Comparison of ENCODE assay signal across 25 cellular contexts in the genomic region with DNA sequence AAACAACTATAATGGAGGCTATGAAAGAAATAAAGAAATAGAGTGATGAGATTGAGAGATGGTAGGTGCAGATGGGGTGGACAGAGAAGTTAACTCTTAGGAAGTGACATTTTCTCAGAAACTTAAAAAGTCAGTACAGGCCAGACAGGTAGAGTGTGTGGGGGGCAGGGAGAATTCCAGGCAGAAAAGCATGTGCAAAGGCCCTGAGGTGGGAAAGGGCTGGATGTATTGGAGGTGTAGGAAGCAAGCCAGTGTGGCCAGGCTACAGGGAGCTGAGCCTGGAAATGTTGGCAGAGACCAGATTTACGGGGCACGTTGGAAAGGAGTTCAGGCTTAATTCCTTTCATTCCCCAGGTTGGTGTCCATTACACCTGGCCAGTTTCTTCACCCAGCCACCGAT.
"Had no signal": no experiment of that assay in that cellular context is flagged by ENCODE, and none has a peak within 500 bp of the region (broad histone marks: within the 10 kb centered on the region; RNA-seq: fewer than 3 reads in every experiment).

No MANE protein-coding gene starts in this region.

- H3K27me3 ChIP-seq: adrenal gland, breast epithelium, Peyer's patch had no signal

- DNase-seq: activated CD4-positive, alpha-beta T cell treated with anti-CD3 and anti-CD28 coated beads for 48 hours; activated CD4-positive, alpha-beta T cell treated with anti-CD3 and anti-CD28 coated beads, Interleukin-2, amount 50 U/mL, for 48 hours; activated naive CD4-positive, alpha-beta T cell treated with anti-CD3 and anti-CD28 coated beads, Interleukin-2, amount 50 U/mL, for 16 hours; activated naive CD8-positive, alpha-beta T cell treated with anti-CD3 and anti-CD28 coated beads, Interleukin-2, amount 10 ng/mL, durations not matched to agents 7 days and 5 days; activated T-cell treated with anti-CD3 and anti-CD28 coated beads for 4 hours; activated T-cell treated with anti-CD3 and anti-CD28 coated beads, Interleukin-2, amount 50 U/mL, for 72 hours; adrenal gland; anterior cingulate cortex; central memory CD4-positive, alpha-beta T cell; MG63; NCI-H1930; NCI-H2171; NCI-H226; NK-92 treated with Interleukin-12 subunit alpha and Interleukin-12 subunit beta, amount 100 ng/mL, for 24 hours; OCI-M1; Peyer's patch; Right ventricle myocardium superior; SJCRH30; SK-N-SH; T-helper 1 cell had no signal

- H3K9me3 Mint-ChIP-seq: activated naive CD8-positive, alpha-beta T cell treated with anti-CD3 and anti-CD28 coated beads, Interleukin-2, amount 10 ng/mL, durations not matched to agents 7 days and 5 days; activated T-cell treated with anti-CD3 and anti-CD28 coated beads, Interleukin-2, amount 50 U/mL, for 72 hours; activated T-helper 2 cell treated with anti-CD3 and anti-CD28 coated beads, Interferon-gamma antibody, Interleukin-2, Interleukin-4, amounts not matched to agents 10 μg/mL and 5 μg/mL and 100 μg/mL, durations not matched to agents 14 hours and 24 hours and 36 hours had no signal

- H3K4me1 Mint-ChIP-seq: activated naive CD8-positive, alpha-beta T cell treated with anti-CD3 and anti-CD28 coated beads, Interleukin-2, amount 10 ng/mL, durations not matched to agents 7 days and 5 days had no signal

- H3K36me3 Mint-ChIP-seq: activated naive CD8-positive, alpha-beta T cell treated with anti-CD3 and anti-CD28 coated beads, Interleukin-2, amount 10 ng/mL, durations not matched to agents 7 days and 5 days had no signal

- H3K9me3 ChIP-seq: adrenal gland, MG63, Peyer's patch, SJCRH30, SK-N-SH had no signal

- ATAC-seq: activated CD4-positive, CD25-positive, alpha-beta regulatory T cell treated with anti-CD3 and anti-CD28 coated beads, Interleukin-2, amount 50 U/mL, for 24 hours; activated T-cell treated with anti-CD3 and anti-CD28 coated beads, Interleukin-2, amount 50 U/mL, for 72 hours had no signal

- H3K27ac ChIP-seq: adrenal gland, breast epithelium, Peyer's patch, RWPE1, SJCRH30, VCaP had no signal

- H3K4me3 ChIP-seq: adrenal gland, breast epithelium, MG63, Peyer's patch, SJCRH30 had no signal

- H3K27ac Mint-ChIP-seq: activated naive CD8-positive, alpha-beta T cell treated with anti-CD3 and anti-CD28 coated beads, Interleukin-2, amount 10 ng/mL, durations not matched to agents 7 days and 5 days; activated T-cell treated with anti-CD3 and anti-CD28 coated beads, Interleukin-2, amount 50 U/mL, for 72 hours; activated T-helper 2 cell treated with anti-CD3 and anti-CD28 coated beads, Interferon-gamma antibody, Interleukin-2, Interleukin-4, amounts not matched to agents 10 μg/mL and 5 μg/mL and 100 μg/mL, durations not matched to agents 14 hours and 24 hours and 36 hours had no signal

- H3K36me3 ChIP-seq: adrenal gland, breast epithelium, MG63, Peyer's patch, SJCRH30 had no signal

- H3K4me2 ChIP-seq: SK-N-SH had no signal

- H3K4me3 Mint-ChIP-seq: activated naive CD8-positive, alpha-beta T cell treated with anti-CD3 and anti-CD28 coated beads, Interleukin-2, amount 10 ng/mL, durations not matched to agents 7 days and 5 days; activated T-cell treated with anti-CD3 and anti-CD28 coated beads, Interleukin-2, amount 50 U/mL, for 72 hours had no signal

- H3K4me1 ChIP-seq: adrenal gland, breast epithelium, Peyer's patch, SJCRH30 had no signal

- H3K9ac ChIP-seq: SK-N-SH had no signal
